ENCODE assay signal across 14 cellular contexts in genomic region chr11:126153999-126154398, GRCh38. TPM values are rescaled to one million over a fixed set of nuclear protein-coding genes. Genes with fewer than 3 reads are reported as not detected.
DNase-seq lines count a peak whose midpoint lies in the region; ATAC-seq and TF ChIP-seq lines count a peak whose summit lies in the region.
"Had no signal": no experiment of that assay in that cellular context is flagged by ENCODE, and none has a peak within 500 bp of the region (broad histone marks: within the 10 kb centered on the region; RNA-seq: fewer than 3 reads in every experiment).

No MANE protein-coding gene starts in this region.

- POLR2A ChIA-PET in naive thymus-derived CD4-positive, alpha-beta T cell (lab: Charles Lee), result no interaction called here

- peaks cover 4 to 11% (median 8%) of the 10 kb centered on the region in 5 donors for H3K27me3 Mint-ChIP-seq in naive thymus-derived CD4-positive, alpha-beta T cell

- no peak overlapping the region for H3K4me3 Mint-ChIP-seq in naive thymus-derived CD4-positive, alpha-beta T cell
- H3K4me3 Mint-ChIP-seq: CD14-positive monocyte; effector memory CD8-positive, alpha-beta T cell had no signal

- no peak overlapping the region for H3K27ac ChIP-seq in naive thymus-derived CD4-positive, alpha-beta T cell (ENCODE audit: low read depth, low read length)
- H3K27ac ChIP-seq: tibial nerve had no signal

- H3K27me3 ChIP-seq in H7 (ENCODE audit: control insufficient read depth, insufficient read depth, low read length), result no peaks in the 10 kb centered on the region
- H3K27me3 ChIP-seq in naive thymus-derived CD4-positive, alpha-beta T cell (ENCODE audit: control insufficient read depth in 2 of 2, insufficient read depth in 2 of 2, low read length in 2 of 2), result no peaks in the 10 kb centered on the region
- H3K27me3 ChIP-seq: tibial nerve had no signal

- intact Hi-C loops in naive thymus-derived CD4-positive, alpha-beta T cell (cut with micrococcal nuclease), result no loop called here

- H3K4me3 ChIP-seq in H7 (ENCODE audit: insufficient read depth, low read depth, low read length), result no peak overlapping the region
- no peak overlapping the region for H3K4me3 ChIP-seq in naive thymus-derived CD4-positive, alpha-beta T cell (ENCODE audit: low read length)
- H3K4me3 ChIP-seq: tibial nerve had no signal

- H3K9me3 Mint-ChIP-seq in naive thymus-derived CD4-positive, alpha-beta T cell, result peaks cover 4 to 20% (median 7%) of the 10 kb centered on the region in 11 donors

- no peaks in the 10 kb centered on the region for H3K4me1 ChIP-seq in naive thymus-derived CD4-positive, alpha-beta T cell (ENCODE audit: control insufficient read depth in 2 of 2, insufficient read depth in 2 of 2, low read length in 2 of 2)

- no peak overlapping the region for H3K27ac Mint-ChIP-seq in naive thymus-derived CD4-positive, alpha-beta T cell
- H3K27ac Mint-ChIP-seq: CD14-positive monocyte; effector memory CD8-positive, alpha-beta T cell had no signal

- CTCF ChIA-PET in naive thymus-derived CD4-positive, alpha-beta T cell (lab: Charles Lee), result no interaction called here

- no peaks in the 10 kb centered on the region for H3K9me3 ChIP-seq in naive thymus-derived CD4-positive, alpha-beta T cell (ENCODE audit: control insufficient read depth in 2 of 3, low read length in 3 of 3)

- DNase-seq in AG09319 (ENCODE audit: extremely low read depth, low read depth), result peak; percentile 60
- peak; percentile 26 for DNase-seq in H7
- peak; percentile 35 for DNase-seq in SW480 (ENCODE audit: low spot score)
- DNase-seq in kidney tubule cell (ENCODE audit: low spot score), result peak; percentile 72
- DNase-seq in naive thymus-derived CD4-positive, alpha-beta T cell, result no peak
- DNase-seq in G401 (ENCODE audit: low spot score), result no peak
- DNase-seq: amniotic stem cell; effector memory CD8-positive, alpha-beta T cell; T1000 had no signal

- H3K36me3 ChIP-seq in H7 (replicated peaks; ENCODE audit: control insufficient read depth, insufficient read depth, low read length), result no peaks in the 10 kb centered on the region
- no peaks in the 10 kb centered on the region for H3K36me3 ChIP-seq in naive thymus-derived CD4-positive, alpha-beta T cell (ENCODE audit: control insufficient read depth in 2 of 3, insufficient read depth in 3 of 3, low read length in 3 of 3)
- H3K36me3 ChIP-seq: tibial nerve had no signal

- ATAC-seq in naive thymus-derived CD4-positive, alpha-beta T cell, result no peak
- ATAC-seq in HG03139 (IDR thresholded peaks at IDR 0.05; ENCODE audit: unreplicated experiment) (no peak), HG03571 (IDR thresholded peaks at IDR 0.05; ENCODE audit: unreplicated experiment) (no peak)
- ATAC-seq: effector memory CD8-positive, alpha-beta T cell; Panc1 had no signal

- peaks cover 0 to 2% (median 0%) of the 10 kb centered on the region in 7 donors for H3K4me1 Mint-ChIP-seq in naive thymus-derived CD4-positive, alpha-beta T cell

- peaks cover 0 to 8% (median 4%) of the 10 kb centered on the region in 5 donors for H3K36me3 Mint-ChIP-seq in naive thymus-derived CD4-positive, alpha-beta T cell
- H3K36me3 Mint-ChIP-seq: CD14-positive monocyte had no signal

- in situ Hi-C loops in G401 (cut with HindIII; ENCODE audit: low sequenced_read_pairs), result no loop called here

- no peak for TF ChIP-seq CTCF in AG09319 (IDR thresholded peaks at IDR 0.05; ENCODE audit: low read depth, low read length)

RNA-seq across cellular contexts. Expression of gene RPUSD4, which starts 57.5 kb away (rescaled TPM):
- total RNA-seq in H7 (2014; rRNA removed; shearing (Covaris generic)), result 41.5 and 43.6 TPM in 2 replicates
- 10 to 100 TPM; 30.1 to 49.6 (median 43.8) TPM for total RNA-seq in naive thymus-derived CD4-positive, alpha-beta T cell
- 10 to 100 TPM; 15.4 to 25.8 TPM for polyA plus RNA-seq in naive thymus-derived CD4-positive, alpha-beta T cell
- 33.1 and 45.4 TPM in 2 replicates for total RNA-seq in G401 (2014; rRNA removed; shearing (Covaris generic))

RNA-seq across cellular contexts. Expression of gene FAM118B, which starts 57.6 kb away (rescaled TPM):
- 50.8 and 53.2 TPM in 2 replicates for total RNA-seq in H7 (2014; rRNA removed; shearing (Covaris generic))
- 10 to 100 TPM in 3 of 5 experiments, 1 to 10 TPM in 2; 4.0 to 10.9 (median 10.5) TPM for total RNA-seq in naive thymus-derived CD4-positive, alpha-beta T cell
- polyA plus RNA-seq in naive thymus-derived CD4-positive, alpha-beta T cell, result 10 to 100 TPM; 12.2 to 14.7 TPM
- 33.4 and 64.3 TPM in 2 replicates for total RNA-seq in G401 (2014; rRNA removed; shearing (Covaris generic))

Comparison
In these comparisons a context has a peak if more than half of its experiments do, and no peak if none do; other contexts are left out.
1. DNase-seq: peak in AG09319 (single experiment), H7 (single experiment), SW480 (single experiment) and kidney tubule cell (single experiment); none in naive thymus-derived CD4-positive, alpha-beta T cell (0 of 9) and G401 (single experiment).